Comparison of ENCODE assay signal across 8 cellular contexts in the genomic region with DNA sequence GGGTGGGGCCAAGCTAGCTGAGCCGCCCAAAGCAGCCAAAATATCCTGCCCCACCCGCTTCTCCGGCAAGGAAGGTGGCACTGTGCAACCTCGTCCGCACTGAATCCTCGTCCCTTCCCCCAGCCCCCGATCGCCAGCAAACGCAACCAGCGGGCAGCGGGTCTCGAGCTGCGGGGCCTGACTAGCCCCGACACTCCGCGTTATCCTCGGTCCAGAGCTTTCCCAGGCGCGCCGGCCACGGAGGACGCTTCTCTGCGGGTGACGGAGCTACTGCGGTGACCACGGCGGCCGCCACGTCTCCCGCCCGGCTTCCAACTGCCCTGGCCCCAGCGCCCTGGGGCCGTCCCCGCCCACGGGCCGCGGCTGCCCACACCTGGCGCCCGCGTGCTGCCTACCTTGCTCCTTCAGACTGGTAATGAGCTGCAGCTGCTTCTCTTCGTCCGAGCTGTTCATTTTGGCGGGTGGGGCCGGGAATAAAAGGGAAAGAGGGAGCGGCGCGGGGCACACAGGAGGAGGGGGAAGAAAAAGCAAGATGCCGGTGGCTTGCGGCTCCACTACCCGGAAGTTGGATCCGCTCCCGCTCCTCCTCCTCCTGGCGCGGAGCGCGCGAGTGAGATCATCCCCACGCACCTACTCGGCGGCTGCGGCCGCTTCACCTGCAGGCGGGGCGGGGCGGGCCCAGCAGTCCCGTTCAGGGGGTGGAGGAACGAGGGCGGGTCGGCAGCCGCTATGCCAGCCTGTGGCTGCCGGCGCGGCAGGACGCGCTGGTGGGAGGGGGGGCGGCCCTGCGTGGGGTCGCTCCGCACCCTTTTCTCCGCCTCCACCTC. TPM values are rescaled to one million over a fixed set of nuclear protein-coding genes. Genes with fewer than 3 reads are reported as not detected.
A peak's percentile ranks its signal among the peaks of the same experiment; 100 is the strongest.
DNase-seq lines count a peak whose midpoint lies in the region; ATAC-seq and TF ChIP-seq lines count a peak whose summit lies in the region.

A gene with protein sequence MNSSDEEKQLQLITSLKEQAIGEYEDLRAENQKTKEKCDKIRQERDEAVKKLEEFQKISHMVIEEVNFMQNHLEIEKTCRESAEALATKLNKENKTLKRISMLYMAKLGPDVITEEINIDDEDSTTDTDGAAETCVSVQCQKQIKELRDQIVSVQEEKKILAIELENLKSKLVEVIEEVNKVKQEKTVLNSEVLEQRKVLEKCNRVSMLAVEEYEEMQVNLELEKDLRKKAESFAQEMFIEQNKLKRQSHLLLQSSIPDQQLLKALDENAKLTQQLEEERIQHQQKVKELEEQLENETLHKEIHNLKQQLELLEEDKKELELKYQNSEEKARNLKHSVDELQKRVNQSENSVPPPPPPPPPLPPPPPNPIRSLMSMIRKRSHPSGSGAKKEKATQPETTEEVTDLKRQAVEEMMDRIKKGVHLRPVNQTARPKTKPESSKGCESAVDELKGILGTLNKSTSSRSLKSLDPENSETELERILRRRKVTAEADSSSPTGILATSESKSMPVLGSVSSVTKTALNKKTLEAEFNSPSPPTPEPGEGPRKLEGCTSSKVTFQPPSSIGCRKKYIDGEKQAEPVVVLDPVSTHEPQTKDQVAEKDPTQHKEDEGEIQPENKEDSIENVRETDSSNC (minus strand): TSS at position 561 of the 827 bp plus-strand sequence. CDS start 108 bp downstream, at position 453.

- peak within 1 kb of the TSS; percentile 69 for H3K4me3 Mint-ChIP-seq in activated T-cell treated with anti-CD3 and anti-CD28 coated beads, Interleukin-2, amount 50 U/mL, for 4 hours
- peak within 1 kb of the TSS; percentile 58 to 80 (median 70) for H3K4me3 Mint-ChIP-seq in naive thymus-derived CD8-positive, alpha-beta T cell

- in situ Hi-C loops in transverse colon (cut with MboI; ENCODE audit: low pct_ligation_motif_present in 1 of 4, low pct_unique_long_range_greater_than_20kb in 1 of 4, low sequenced_read_pairs in 3 of 4) = no loop called here

- H3K36me3 Mint-ChIP-seq in activated T-cell treated with anti-CD3 and anti-CD28 coated beads, Interleukin-2, amount 50 U/mL, for 4 hours (ENCODE audit: insufficient read depth) = no peaks in the 10 kb centered on the region
- H3K36me3 Mint-ChIP-seq in naive thymus-derived CD8-positive, alpha-beta T cell = peaks cover 0 to 2% (median 0%) of the 10 kb centered on the region in 3 donors

- H3K4me1 Mint-ChIP-seq in activated T-cell treated with anti-CD3 and anti-CD28 coated beads, Interleukin-2, amount 50 U/mL, for 4 hours (ENCODE audit: low read depth) = peaks cover 5% of the 10 kb centered on the region
- peaks cover 0 to 12% (median 4%) of the 10 kb centered on the region in 4 donors for H3K4me1 Mint-ChIP-seq in naive thymus-derived CD8-positive, alpha-beta T cell

- no peaks in the 10 kb centered on the region for H3K9me3 ChIP-seq in transverse colon

- TF ChIP-seq POLR2A in transverse colon (IDR thresholded peaks at IDR 0.05) = peak; percentile 83

- no peak for TF ChIP-seq CTCF in AG09309 (IDR thresholded peaks at IDR 0.05; ENCODE audit: control insufficient read depth, insufficient read depth, low read depth, low read length, missing control alignments)
- no peak for TF ChIP-seq CTCF in foreskin fibroblast (IDR thresholded peaks at IDR 0.05; ENCODE audit: low read depth, low read length)
- no peak for TF ChIP-seq CTCF in transverse colon (IDR thresholded peaks at IDR 0.05)

- intact Hi-C loops in transverse colon (cut with DNase I; ENCODE audit: low total_unique reads) = no loop called here

- no peaks in the 10 kb centered on the region for H3K36me3 ChIP-seq in transverse colon

- 0 to 1% methylated on average over 5 to 73 of the region's 80 CpGs for WGBS in transverse colon (ENCODE audit: low coverage in 1 of 2), 2 donors

- H3K27ac ChIP-seq in transverse colon = peak within 1 kb of the TSS; percentile 88 to 91 (median 89)

- POLR2A ChIA-PET in naive thymus-derived CD8-positive, alpha-beta T cell (lab: Charles Lee) = no interaction called here

- DNase-seq in AG09309 (ENCODE audit: low read depth) (no peak), NCI-H69 (lab: John Stamatoyannopoulos, UW) (peak; percentile 96), foreskin fibroblast (peak; percentile 20 to 54), transverse colon (peak; percentile 92)
- peak; percentile 12 for DNase-seq in activated T-cell treated with anti-CD3 and anti-CD28 coated beads, Interleukin-2, amount 50 U/mL, for 4 hours
- peak in 6 of 10 donors; percentile 2 to 22 (median 9) for DNase-seq in naive thymus-derived CD8-positive, alpha-beta T cell

- peak; percentile 65 for ATAC-seq in GM18909 (IDR thresholded peaks at IDR 0.05; ENCODE audit: poor library complexity, unreplicated experiment)
- ATAC-seq in HG03432 (IDR thresholded peaks at IDR 0.05; ENCODE audit: unreplicated experiment) = peak; percentile 67
- peak; percentile 67 to 83 for ATAC-seq in activated T-cell treated with anti-CD3 and anti-CD28 coated beads, Interleukin-2, amount 50 U/mL, for 4 hours
- peak; percentile 46 to 70 for ATAC-seq in naive thymus-derived CD8-positive, alpha-beta T cell

- H3K9me3 Mint-ChIP-seq in activated T-cell treated with anti-CD3 and anti-CD28 coated beads, Interleukin-2, amount 50 U/mL, for 4 hours = no peaks in the 10 kb centered on the region
- peaks cover 0 to 5% (median 0%) of the 10 kb centered on the region in 9 donors for H3K9me3 Mint-ChIP-seq in naive thymus-derived CD8-positive, alpha-beta T cell

- peaks cover 40% of the 10 kb centered on the region for H3K27me3 Mint-ChIP-seq in activated T-cell treated with anti-CD3 and anti-CD28 coated beads, Interleukin-2, amount 50 U/mL, for 4 hours (ENCODE audit: low read depth)
- peaks cover 24 to 59% (median 28%) of the 10 kb centered on the region in 5 donors for H3K27me3 Mint-ChIP-seq in naive thymus-derived CD8-positive, alpha-beta T cell

- TF ChIP-seq EP300 in transverse colon (IDR thresholded peaks at IDR 0.05; ENCODE audit: low read depth) = no peak

- H3K4me3 ChIP-seq in AG09309 (ENCODE audit: control insufficient read depth, low read depth, low read length) = peak within 1 kb of the TSS; percentile 82
- H3K4me3 ChIP-seq in foreskin fibroblast (ENCODE audit: low read depth in 1 of 2, low read length in 2 of 2) = peak within 1 kb of the TSS; percentile 73 to 90
- peak within 1 kb of the TSS; percentile 56 to 73 (median 68) for H3K4me3 ChIP-seq in transverse colon

- H3K27me3 ChIP-seq in transverse colon = peaks cover 6% of the 10 kb centered on the region

- H3K4me1 ChIP-seq in transverse colon = peaks cover 0 to 14% (median 9%) of the 10 kb centered on the region in 4 donors

- no peak within 1 kb of the TSS for H3K27ac Mint-ChIP-seq in naive thymus-derived CD8-positive, alpha-beta T cell

RNA-seq across cellular contexts. Expression of the gene that starts here (rescaled TPM):
- under 1 TPM; 0.13 to 0.35 (median 0.24) TPM for total RNA-seq in activated T-cell treated with anti-CD3 and anti-CD28 coated beads, Interleukin-2, amount 50 U/mL, for 4 hours
- under 1 TPM in 1 of 2 experiments, not detected in 1; 0.25 TPM for total RNA-seq in naive thymus-derived CD8-positive, alpha-beta T cell
- not detected for polyA plus RNA-seq in naive thymus-derived CD8-positive, alpha-beta T cell
- 10 to 100 TPM; 16.8 to 45.8 (median 20.4) TPM for total RNA-seq in transverse colon

Comparison
In these comparisons a context has a peak if more than half of its experiments do, and no peak if none do; other contexts are left out.
1. RNA of the gene that starts here (total RNA-seq): 16.8 to 45.8 TPM in transverse colon; 0.25 TPM in naive thymus-derived CD8-positive, alpha-beta T cell and 0.13 to 0.35 TPM in activated T-cell treated with anti-CD3 and anti-CD28 coated beads, Interleukin-2, amount 50 U/mL, for 4 hours; every median in the first group is over 10 times any median in the second.
2. Peak in DNase-seq and ATAC-seq in activated T-cell treated with anti-CD3 and anti-CD28 coated beads, Interleukin-2, amount 50 U/mL, for 4 hours; RNA of the gene not detected or under 1 TPM.
3. Peak in DNase-seq and ATAC-seq in naive thymus-derived CD8-positive, alpha-beta T cell; RNA of the gene not detected or under 1 TPM.
4. Peak in every context shown above with its lines, with median percentiles within 50 percentile points of each other: H3K4me3 ChIP-seq and ATAC-seq.